Comparison of ENCODE assay signal across 8 cellular contexts in genomic region chr11:99020324-99021225, GRCh38. TPM values are rescaled to one million over a fixed set of nuclear protein-coding genes. Genes with fewer than 3 reads are reported as not detected.
DNase-seq lines count a peak whose midpoint lies in the region; ATAC-seq, FAIRE-seq and TF ChIP-seq lines count a peak whose summit lies in the region.

Gene CNTN5, plus strand, starts transcription at chr11:99020949.

- H3K27ac ChIP-seq in PC-3 (ENCODE audit: low read length) (no peak within 1 kb of the TSS), GM12878 (ENCODE audit: control insufficient read depth, insufficient read depth) (no peak within 1 kb of the TSS), smooth muscle cell (ENCODE audit: low read depth) (no peak within 1 kb of the TSS)
- H3K27ac ChIP-seq in effector memory CD4-positive, alpha-beta T cell (ENCODE audit: insufficient read depth, low read length, poor library complexity, severe bottlenecking) = no peak within 1 kb of the TSS

- peak; percentile 46 for ATAC-seq in HG02981 (IDR thresholded peaks at IDR 0.05; ENCODE audit: unreplicated experiment)
- peak; percentile 65 for ATAC-seq in PC-3
- peak; percentile 57 for ATAC-seq in GM12878
- ATAC-seq in GM18870 (IDR thresholded peaks at IDR 0.05; ENCODE audit: unreplicated experiment) = no peak

- intact Hi-C loops in PC-3 (cut with micrococcal nuclease) (loop anchor here (5.0 kb wide), 1 partner anchor 667 kb away; no protein-coding TSS in a partner anchor), GM12878 (cut with micrococcal nuclease; ENCODE audit: unreplicated experiment) (loop anchor here (10.0 kb wide), 1 partner anchor 714 kb away; no protein-coding TSS in a partner anchor)

- DNase-seq in DMS53 treated with DMSO at 0.1 percent for 48 hours (lab: John Stamatoyannopoulos, UW; ENCODE audit: unreplicated experiment) = peak; percentile 71
- DNase-seq in PC-3 = peak; percentile 41
- no peak for DNase-seq in GM12878 (ENCODE audit: low read depth, low spot score)
- no peak for DNase-seq in immature natural killer cell
- DNase-seq in smooth muscle cell (lab: John Stamatoyannopoulos, UW; ENCODE audit: unreplicated experiment) = peak; percentile 42
- DNase-seq in effector memory CD4-positive, alpha-beta T cell = no peak

- H3K27ac Mint-ChIP-seq in immature natural killer cell = no peak within 1 kb of the TSS

- H3K27me3 ChIP-seq in PC-3 (ENCODE audit: low read length) (peaks cover 85% of the 10 kb centered on the region), GM12878 (replicated peaks in 1 of 2; ENCODE audit: control insufficient read depth in 2 of 2, insufficient read depth in 2 of 2, low read length in 1 of 2) (no peaks in the 10 kb centered on the region; a peak in 1 of 4 replicates), smooth muscle cell (ENCODE audit: low read depth) (peaks cover 10% of the 10 kb centered on the region)
- no peaks in the 10 kb centered on the region for H3K27me3 ChIP-seq in effector memory CD4-positive, alpha-beta T cell (replicated peaks; ENCODE audit: control insufficient read depth, insufficient read depth, low read length, poor library complexity, severe bottlenecking)

- FAIRE-seq in GM12878 (lab: Jason Lieb, UNC) = no peak

- H3K9me2 ChIP-seq in PC-3 (replicated peaks; ENCODE audit: low read length) = no peaks in the 10 kb centered on the region

- peaks cover 4 to 22% (median 10%) of the 10 kb centered on the region in 6 donors for H3K9me3 Mint-ChIP-seq in immature natural killer cell

- H3K79me2 ChIP-seq in PC-3 (ENCODE audit: low read length) (no peaks in the 10 kb centered on the region), GM12878 (ENCODE audit: control insufficient read depth, insufficient read depth, low read length) (no peaks in the 10 kb centered on the region), smooth muscle cell (ENCODE audit: low read depth) (peaks cover 8% of the 10 kb centered on the region)

- no peak for TF ChIP-seq POLR2A in GM12878 (IDR thresholded peaks at IDR 0.05; ENCODE audit: low read depth, low read length)

- RAD21 ChIA-PET in GM12878 (lab: Charles Lee; ENCODE audit: unreplicated experiment) = no interaction called here

- peak within 1 kb of the TSS; percentile 8 to 70 (median 33) for H3K4me3 Mint-ChIP-seq in immature natural killer cell

- H3K9me3 ChIP-seq in PC-3 (ENCODE audit: low read length) = no peaks in the 10 kb centered on the region
- no peaks in the 10 kb centered on the region for H3K9me3 ChIP-seq in GM12878 (replicated peaks; ENCODE audit: control insufficient read depth, insufficient read depth, low read length)
- H3K9me3 ChIP-seq in smooth muscle cell (replicated peaks; ENCODE audit: low read depth) = no peaks in the 10 kb centered on the region
- H3K9me3 ChIP-seq in effector memory CD4-positive, alpha-beta T cell (ENCODE audit: control insufficient read depth, low read length) = no peaks in the 10 kb centered on the region

- TF ChIP-seq RAD21 in GM12878 (IDR thresholded peaks at IDR 0.05; ENCODE audit: insufficient read depth, low read depth, low read length) = no peak

- in situ Hi-C loops in GM12878 (cut with MboI) = loop anchor here (25.0 kb wide), 1 partner anchor 1408 kb away; no protein-coding TSS in a partner anchor

- H3K27me3 Mint-ChIP-seq in immature natural killer cell (ENCODE audit: low read depth in 3 of 3) = peaks cover 3 to 6% (median 5%) of the 10 kb centered on the region in 3 donors

- H3K4me2 ChIP-seq in PC-3 (ENCODE audit: low read length) (peak within 1 kb of the TSS; percentile 69), GM12878 (ENCODE audit: control insufficient read depth, insufficient read depth) (no peak within 1 kb of the TSS), smooth muscle cell (peak within 1 kb of the TSS; percentile 93)

- no peaks in the 10 kb centered on the region for H3K36me3 ChIP-seq in PC-3 (ENCODE audit: low read depth, low read length)
- no peaks in the 10 kb centered on the region for H3K36me3 ChIP-seq in GM12878 (ENCODE audit: control insufficient read depth in 2 of 2, insufficient read depth in 2 of 2, low read length in 1 of 2)
- H3K36me3 ChIP-seq in smooth muscle cell (ENCODE audit: low read depth) = no peaks in the 10 kb centered on the region
- H3K36me3 ChIP-seq in effector memory CD4-positive, alpha-beta T cell (ENCODE audit: control insufficient read depth, insufficient read depth, low read length) = no peaks in the 10 kb centered on the region

- H3K4me3 ChIP-seq in PC-3 (ENCODE audit: low read length) (peak within 1 kb of the TSS; percentile 59), GM12878 (no peak within 1 kb of the TSS), smooth muscle cell (peak within 1 kb of the TSS; percentile 64)
- H3K4me3 ChIP-seq in effector memory CD4-positive, alpha-beta T cell (ENCODE audit: insufficient read depth, low read depth, low read length, poor library complexity, severe bottlenecking) = no peak within 1 kb of the TSS

- BruUV-seq in PC-3 (replicated peaks; lab: Mats Ljungman, UMichigan) (no TSS peak), GM12878 (replicated peaks; lab: Mats Ljungman, UMichigan) (no TSS peak)

- TF ChIP-seq CTCF in PC-3 (conservative IDR thresholded peaks at IDR 0.05; ENCODE audit: low read depth, low read length) = 0 out of 2 replicates have a peak, but pooled peaks have one; percentile 16
- TF ChIP-seq CTCF in GM12878 (IDR thresholded peaks at IDR 0.05 in 2 of 3, conservative IDR thresholded peaks at IDR 0.05 in 1 of 3; ENCODE audit: control insufficient read depth in 2 of 3, extremely low read depth in 1 of 3, insufficient read depth in 1 of 3, low read depth in 3 of 3, low read length in 3 of 3) = no peak
- TF ChIP-seq CTCF in smooth muscle cell (IDR thresholded peaks at IDR 0.05; ENCODE audit: borderline replicate concordance, insufficient read depth, poor library complexity, severe bottlenecking) = no peak

- no peak within 1 kb of the TSS for H3K9ac ChIP-seq in PC-3 (ENCODE audit: low read length)
- no peak within 1 kb of the TSS for H3K9ac ChIP-seq in GM12878 (ENCODE audit: control insufficient read depth, insufficient read depth, low read length)
- no peak within 1 kb of the TSS for H3K9ac ChIP-seq in smooth muscle cell (ENCODE audit: low read depth)

- no peaks in the 10 kb centered on the region for H3K4me1 ChIP-seq in PC-3 (ENCODE audit: insufficient read depth, low read length)
- H3K4me1 ChIP-seq in GM12878 (ENCODE audit: control insufficient read depth, insufficient read depth, low read length) = no peaks in the 10 kb centered on the region
- peaks cover 5% of the 10 kb centered on the region for H3K4me1 ChIP-seq in smooth muscle cell (ENCODE audit: low read depth)
- H3K4me1 ChIP-seq in effector memory CD4-positive, alpha-beta T cell (ENCODE audit: control insufficient read depth, insufficient read depth, low read length, poor library complexity, severe bottlenecking) = no peaks in the 10 kb centered on the region

- CTCF ChIA-PET in PC-3 (lab: Charles Lee) (no interaction called here), GM12878 (lab: Yijun Ruan, JAX) (no interaction called here)

- TF ChIP-seq EP300 in GM12878 (IDR thresholded peaks at IDR 0.05; ENCODE audit: borderline replicate concordance in 1 of 2, control insufficient read depth in 1 of 2, low read depth in 2 of 2, low read length in 2 of 2) = no peak

- SMC1A ChIA-PET in GM12878 (lab: Charles Lee; ENCODE audit: uncharacterized antibody, unreplicated experiment) = no interaction called here

- H2AFZ ChIP-seq in PC-3 (ENCODE audit: low read length) = peak within 1 kb of the TSS; percentile 61
- no peak within 1 kb of the TSS for H2AFZ ChIP-seq in GM12878 (ENCODE audit: control insufficient read depth, low read depth, low read length)
- H2AFZ ChIP-seq in smooth muscle cell (ENCODE audit: low read depth) = peak within 1 kb of the TSS; percentile 95

- 15% methylated on average over 38 of the region's 57 CpGs for WGBS in GM12878 (ENCODE audit: insufficient coverage, insufficient replicate concordance, low lambda C conversion rate, missing lambda C conversion rate)
- 3% methylated on average over 45 of the region's 57 CpGs for WGBS in smooth muscle cell (ENCODE audit: low lambda C conversion rate)

- no peaks in the 10 kb centered on the region; the same call in 1 of the 2 replicates for H4K20me1 ChIP-seq in PC-3 (ENCODE audit: low read length)
- no peaks in the 10 kb centered on the region; the same call in 1 of the 2 replicates for H4K20me1 ChIP-seq in GM12878 (ENCODE audit: control insufficient read depth, insufficient read depth)
- no peaks in the 10 kb centered on the region for H4K20me1 ChIP-seq in smooth muscle cell (ENCODE audit: low read depth)

- H3K36me3 Mint-ChIP-seq in immature natural killer cell = no peaks in the 10 kb centered on the region

- peaks cover 0 to 5% of the 10 kb centered on the region in 2 donors for H3K4me1 Mint-ChIP-seq in immature natural killer cell

- POLR2A ChIA-PET in PC-3 (lab: Charles Lee; ENCODE audit: unreplicated experiment) = no interaction called here
- POLR2A ChIA-PET in GM12878 (lab: Charles Lee) = no interaction called here

- no peaks in the 10 kb centered on the region for H3F3A ChIP-seq in PC-3 (ENCODE audit: low read length, unreplicated experiment)
- no peaks in the 10 kb centered on the region for H3F3A ChIP-seq in smooth muscle cell (ENCODE audit: low read depth)

RNA-seq across cellular contexts. Expression of gene CNTN5, which starts in this region (rescaled TPM):
- not detected in 2 replicates for total RNA-seq in PC-3 (2014; rRNA removed)
- not detected in 2 replicates for total RNA-seq in GM12878 (2013; cell fraction: nucleolus; rRNA removed)
- total RNA-seq in GM12878 (2014; rRNA removed) = not detected in 2 replicates
- not detected in 2 replicates for total RNA-seq in GM12878 (2014; rRNA removed; fragmentation: Illumina TruSeq; extraction: Trizol)
- total RNA-seq in GM12878 (2021) = not detected in 2 replicates
- not detected for polyA plus RNA-seq in GM12878 (2011; ENCODE audit: low read depth)
- 0.01 TPM in 1 of 2 replicates, not detected in the other for polyA plus RNA-seq in GM12878 (2011; rRNA removed)
- polyA plus RNA-seq in GM12878 (2011; cell fraction: cytosol; rRNA removed) = not detected in 2 replicates
- 0.04 TPM in 1 of 2 replicates, not detected in the other for polyA plus RNA-seq in GM12878 (2011; cell fraction: nucleus; rRNA removed)
- polyA plus RNA-seq in GM12878 (2012) = not detected in 2 replicates
- not detected in 2 replicates for polyA plus RNA-seq in GM12878 (2014; fragmentation: Illumina TruSeq; extraction: Trizol)
- not detected for polyA plus RNA-seq in GM12878 (2014; fragmentation: Nextera tagmentation; extraction: Ambion mirVana)
- polyA plus RNA-seq in GM12878 (2014; rRNA removed) = not detected in 2 replicates
- polyA plus RNA-seq in GM12878 (2016; fragmentation: Nextera tagmentation; extraction: Ambion mirVana) = not detected
- 0.05 TPM in 1 of 2 replicates, not detected in the other for polyA minus RNA-seq in GM12878 (2011; rRNA and poly(A)+ RNA removed)
- not detected in 2 replicates for polyA minus RNA-seq in GM12878 (2011; cell fraction: cytosol; rRNA and poly(A)+ RNA removed)
- 0.12 TPM in 1 of 2 replicates, not detected in the other for polyA minus RNA-seq in GM12878 (2011; cell fraction: nucleus; rRNA and poly(A)+ RNA removed)
- not detected for polyA plus RNA-seq in immature natural killer cell
- total RNA-seq in smooth muscle cell = 1.9 and 3.1 TPM in 2 replicates
- polyA plus RNA-seq in smooth muscle cell = 0.96 and 0.97 TPM in 2 replicates

Comparison
In these comparisons a context has a peak if more than half of its experiments do, and no peak if none do; other contexts are left out.
1. Peak in DNase-seq, ATAC-seq, H3K4me3 ChIP-seq and H3K4me2 ChIP-seq in PC-3; RNA of the gene not detected or under 1 TPM.
2. Peak in ATAC-seq in GM12878; RNA of the gene not detected or under 1 TPM.
3. DNase-seq: peak in DMS53 treated with DMSO at 0.1 percent for 48 hours (single experiment) and smooth muscle cell (single experiment); none in GM12878 (single experiment), immature natural killer cell (0 of 3) and effector memory CD4-positive, alpha-beta T cell (0 of 3).